In genomic region chr11:8327761-8328192, GRCh38 we compare ENCODE assay signal across 10 cellular contexts.
DNase-seq lines count a peak whose midpoint lies in the region; ATAC-seq, FAIRE-seq and TF ChIP-seq lines count a peak whose summit lies in the region.
"Had no signal": no experiment of that assay in that cellular context is flagged by ENCODE, and none has a peak within 500 bp of the region (broad histone marks: within the 10 kb centered on the region; RNA-seq: fewer than 3 reads in every experiment).

No MANE protein-coding gene starts in this region.

- TF ChIP-seq POLR2A in ovary (IDR thresholded peaks at IDR 0.05), result no peak

- H3K36me3 ChIP-seq in A673 (ENCODE audit: insufficient read depth, low read length, poor library complexity, severe bottlenecking) (no peaks in the 10 kb centered on the region), ovary (no peaks in the 10 kb centered on the region)
- H3K36me3 ChIP-seq: SJSA1 had no signal

- WGBS in ovary, 3 donors, result 48 to 50% (median 49%) methylated on average over 3 of the region's 3 CpGs

- H3K4me1 ChIP-seq in A673 (ENCODE audit: insufficient read depth, low read length, poor library complexity, severe bottlenecking), result peaks cover 26% of the 10 kb centered on the region
- no peaks in the 10 kb centered on the region for H3K4me1 ChIP-seq in ovary (ENCODE audit: insufficient read depth)

- CTCF ChIA-PET in A673 (lab: Charles Lee), result no interaction called here

- no peak for FAIRE-seq in HTR-8/SVneo (lab: Jason Lieb, UNC)

- H3K4me3 ChIP-seq in A673 (ENCODE audit: low read depth, low read length, poor library complexity, severe bottlenecking) (no peak overlapping the region), ovary (no peak overlapping the region)
- H3K4me3 ChIP-seq: SJSA1 had no signal

- POLR2A ChIA-PET in A673 (lab: Charles Lee; ENCODE audit: low non-redundant PET), result no interaction called here

- TF ChIP-seq CTCF in A673 (conservative IDR thresholded peaks at IDR 0.05; ENCODE audit: low read depth, low read length) (no peak), ovary (IDR thresholded peaks at IDR 0.05) (no peak)

- intact Hi-C loops in A673 (cut with micrococcal nuclease; ENCODE audit: unreplicated experiment), result loop anchor here (5.0 kb wide), 1 partner anchor 240 kb away; no protein-coding TSS in a partner anchor
- intact Hi-C loops in ovary (cut with DNase I), result no loop called here

- H3K27ac ChIP-seq in A673 (ENCODE audit: low read depth, low read length, poor library complexity, severe bottlenecking) (no peak overlapping the region), ovary (no peak overlapping the region)
- H3K27ac ChIP-seq: SJSA1 had no signal

- BruUV-seq in A673 (replicated peaks; lab: Mats Ljungman, UMichigan), result no TSS peak

- H3K27me3 ChIP-seq in A673 (replicated peaks; ENCODE audit: insufficient read depth, low read depth, low read length, poor library complexity) (peaks cover 78% of the 10 kb centered on the region), ovary (no peaks in the 10 kb centered on the region)
- H3K27me3 ChIP-seq: SJSA1 had no signal

- ATAC-seq in GM19035 (IDR thresholded peaks at IDR 0.05; ENCODE audit: unreplicated experiment) (peak; percentile 80), HG02759 (IDR thresholded peaks at IDR 0.05; ENCODE audit: unreplicated experiment) (peak; percentile 72), HG03575 (IDR thresholded peaks at IDR 0.05; ENCODE audit: extremely low read depth, insufficient number of reproducible peaks, low FRiP score, unreplicated experiment) (peak; percentile 45)

- DNase-seq in A673 (ENCODE audit: low spot score) (peak; percentile 18), C1 segment of cervical spinal cord (lab: John Stamatoyannopoulos, UW) (no peak), ovary (no peak), HTR-8/SVneo (ENCODE audit: insufficient read length, low spot score) (no peak), RKO (ENCODE audit: low spot score) (no peak)
- DNase-seq: NCI-H1048 had no signal

- H3K9me3 ChIP-seq in A673 (ENCODE audit: low read depth, low read length, poor library complexity, severe bottlenecking) (no peaks in the 10 kb centered on the region), ovary (no peaks in the 10 kb centered on the region)
- H3K9me3 ChIP-seq: SJSA1 had no signal

- no peak for TF ChIP-seq EP300 in ovary (IDR thresholded peaks at IDR 0.05)
